Comparison of ENCODE assay signal across 1 cellular context in genomic region chr10:1199897-1200721, GRCh38.
TF ChIP-seq lines count a peak whose summit lies in the region.

No MANE protein-coding gene starts in this region.

TF ChIP-seq in IMR-90, 13 proteins besides CTCF, POLR2A, EP300 and RAD21:
- TF ChIP-seq ELK1 (IDR thresholded peaks at IDR 0.05; ENCODE audit: borderline replicate concordance, low read depth, low read length) (no peak), FOS (IDR thresholded peaks at IDR 0.05; ENCODE audit: low read depth, low read length) (no peak), CHD1 (IDR thresholded peaks at IDR 0.05; ENCODE audit: low read depth, low read length) (no peak), MAFK (IDR thresholded peaks at IDR 0.05; ENCODE audit: low read depth, low read length) (no peak), CEBPB (IDR thresholded peaks at IDR 0.05; ENCODE audit: low read depth, low read length) (no peak), BHLHE40 (IDR thresholded peaks at IDR 0.05; ENCODE audit: low read depth, low read length) (no peak), MXI1 (IDR thresholded peaks at IDR 0.05; ENCODE audit: borderline replicate concordance, low read depth, low read length) (no peak), USF2 (IDR thresholded peaks at IDR 0.05; ENCODE audit: low read depth, low read length) (no peak), NFE2L2 (IDR thresholded peaks at IDR 0.05; ENCODE audit: low read depth, low read length) (no peak), RFX5 (IDR thresholded peaks at IDR 0.05; ENCODE audit: low read depth, low read length) (no peak), RCOR1 (IDR thresholded peaks at IDR 0.05; ENCODE audit: insufficient replicate concordance, low read length) (no peak), MAZ (IDR thresholded peaks at IDR 0.05; ENCODE audit: borderline replicate concordance, low read depth, low read length) (no peak), SMC3 (IDR thresholded peaks at IDR 0.05; ENCODE audit: low read depth, low read length) (no peak)
